Comparison of ENCODE assay signal across 21 cellular contexts in the genomic region with DNA sequence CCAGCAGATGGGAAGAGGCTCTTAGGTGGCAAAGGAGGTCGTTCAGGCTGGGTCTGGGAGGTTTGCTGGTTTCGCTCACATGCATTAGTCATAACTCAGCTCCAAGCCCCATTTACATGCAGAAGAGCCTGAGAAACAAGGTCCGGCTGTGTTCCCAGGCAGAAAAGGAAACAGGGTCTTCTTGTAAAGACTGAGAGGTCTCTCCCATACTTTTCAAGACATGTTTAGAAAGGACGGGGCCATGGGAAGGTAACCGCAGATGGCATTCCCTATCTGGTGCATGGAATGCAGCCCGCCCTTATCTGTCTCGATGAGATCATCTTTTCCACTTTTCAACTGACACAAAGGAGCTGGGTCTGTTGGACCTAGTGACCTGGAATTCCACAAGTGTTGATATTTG.
DNase-seq lines count a peak whose midpoint lies in the region; ATAC-seq, FAIRE-seq and TF ChIP-seq lines count a peak whose summit lies in the region.
"Had no signal": no experiment of that assay in that cellular context is flagged by ENCODE, and none has a peak within 500 bp of the region (broad histone marks: within the 10 kb centered on the region; RNA-seq: fewer than 3 reads in every experiment).

No MANE protein-coding gene starts in this region.

- DNase-seq in SK-N-SH: no peak
- peak; percentile 43 for DNase-seq in brain pericyte (ENCODE audit: low read depth, low spot score)
- DNase-seq in kidney glomerular epithelial cell (lab: John Stamatoyannopoulos, UW): peak; percentile 50
- peak; percentile 76 for DNase-seq in urothelium cell line (ENCODE audit: low spot score)
- no peak for DNase-seq in type B pancreatic cell (ENCODE audit: extremely low spot score, unreplicated experiment)
- no peak for DNase-seq in stimulated activated naive CD4-positive, alpha-beta T cell treated with Interleukin-2 at 50 U/mL for 16 hours (lab: John Stamatoyannopoulos, UW)
- no peak for DNase-seq in activated T-cell treated with anti-CD3 and anti-CD28 coated beads, Interleukin-2, amount 50 U/mL, for 72 hours
- DNase-seq: activated CD4-positive, alpha-beta T cell treated with anti-CD3 and anti-CD28 coated beads, Interleukin-2, amount 10 ng/mL, durations not matched to agents 24 days and 14 days; activated CD8-positive, alpha-beta memory T cell treated with anti-CD3 and anti-CD28 coated beads, Interleukin-2, amount 50 U/mL, for 4 hours; activated gamma-delta T cell; adrenal gland; C1 segment of cervical spinal cord; hippocampal formation; NCI-H446; NK-92 treated with Interleukin-12 subunit alpha and Interleukin-12 subunit beta, amount 100 ng/mL, for 24 hours; occipital lobe; stimulated activated CD4-positive, alpha-beta T cell treated with anti-CD3 and anti-CD28 coated beads, Interleukin-4, amount 100 ng/mL, for 1 hour; substantia nigra; SW 1271 had no signal

- peaks cover 10% of the 10 kb centered on the region for H3K27me3 Mint-ChIP-seq in type B pancreatic cell
- H3K27me3 Mint-ChIP-seq in activated T-cell treated with anti-CD3 and anti-CD28 coated beads, Interleukin-2, amount 50 U/mL, for 72 hours (ENCODE audit: low read depth): no peaks in the 10 kb centered on the region
- H3K27me3 Mint-ChIP-seq: activated CD4-positive, alpha-beta T cell treated with anti-CD3 and anti-CD28 coated beads, Interleukin-2, amount 10 ng/mL, durations not matched to agents 24 days and 14 days had no signal

- H3F3A ChIP-seq in SK-N-SH (replicated peaks; ENCODE audit: insufficient read depth): no peaks in the 10 kb centered on the region

- H3K4me1 ChIP-seq in SK-N-SH (ENCODE audit: control insufficient read depth in 1 of 2, insufficient read depth in 2 of 2, low read depth in 1 of 2, low read length in 1 of 2): no peaks in the 10 kb centered on the region; a peak in 1 of 4 replicates
- H3K4me1 ChIP-seq: adrenal gland had no signal

- ATAC-seq in SK-N-SH treated with all-trans-retinoic acid at 6 μM for 48 hours: no peak
- no peak for ATAC-seq in activated T-cell treated with anti-CD3 and anti-CD28 coated beads, Interleukin-2, amount 50 U/mL, for 72 hours (replicated peaks in 1 of 2)

- H4K20me1 ChIP-seq in SK-N-SH (ENCODE audit: insufficient read depth): no peaks in the 10 kb centered on the region

- TF ChIP-seq EP300 in SK-N-SH (IDR thresholded peaks at IDR 0.05; ENCODE audit: borderline replicate concordance in 1 of 2, low read depth in 1 of 2, low read length in 1 of 2): no peak

- H3K27ac Mint-ChIP-seq in type B pancreatic cell: no peak overlapping the region
- no peak overlapping the region for H3K27ac Mint-ChIP-seq in activated T-cell treated with anti-CD3 and anti-CD28 coated beads, Interleukin-2, amount 50 U/mL, for 72 hours
- H3K27ac Mint-ChIP-seq: activated CD4-positive, alpha-beta T cell treated with anti-CD3 and anti-CD28 coated beads, Interleukin-2, amount 10 ng/mL, durations not matched to agents 24 days and 14 days had no signal

- H3K9ac ChIP-seq in SK-N-SH: no peak overlapping the region

- CTCF ChIA-PET in SK-N-SH (lab: Yijun Ruan, JAX): no interaction called here

- H3K9me2 ChIP-seq in SK-N-SH: no peaks in the 10 kb centered on the region

- TF ChIP-seq RAD21 in SK-N-SH (IDR thresholded peaks at IDR 0.05; ENCODE audit: low read length): no peak

- H3K36me3 Mint-ChIP-seq in type B pancreatic cell: no peaks in the 10 kb centered on the region
- peaks cover 0 to 1% of the 10 kb centered on the region in 2 donors for H3K36me3 Mint-ChIP-seq in activated T-cell treated with anti-CD3 and anti-CD28 coated beads, Interleukin-2, amount 50 U/mL, for 72 hours (ENCODE audit: insufficient read depth in 2 of 2)

- TF ChIP-seq CTCF in SK-N-SH (IDR thresholded peaks at IDR 0.05) (no peak), type B pancreatic cell (conservative IDR thresholded peaks at IDR 0.05) (no peak)

- H3K79me2 ChIP-seq in SK-N-SH (ENCODE audit: insufficient read depth): no peaks in the 10 kb centered on the region

- POLR2A ChIA-PET in SK-N-SH (lab: Yijun Ruan, JAX): no interaction called here

- 74% methylated on average over 7 of the region's 7 CpGs for WGBS in SK-N-SH (ENCODE audit: low lambda C conversion rate)

- peaks cover 7% of the 10 kb centered on the region for H3K4me1 Mint-ChIP-seq in type B pancreatic cell (ENCODE audit: unreplicated experiment)
- no peaks in the 10 kb centered on the region for H3K4me1 Mint-ChIP-seq in activated T-cell treated with anti-CD3 and anti-CD28 coated beads, Interleukin-2, amount 50 U/mL, for 72 hours (ENCODE audit: low read depth)
- H3K4me1 Mint-ChIP-seq: activated CD4-positive, alpha-beta T cell treated with anti-CD3 and anti-CD28 coated beads, Interleukin-2, amount 10 ng/mL, durations not matched to agents 24 days and 14 days had no signal

- H3K27me3 ChIP-seq in SK-N-SH (ENCODE audit: insufficient read depth): no peaks in the 10 kb centered on the region
- H3K27me3 ChIP-seq: adrenal gland had no signal

- FAIRE-seq in urothelium cell line (lab: Jason Lieb, UNC): no peak

- no peaks in the 10 kb centered on the region for H3K36me3 ChIP-seq in SK-N-SH (replicated peaks in 1 of 2; ENCODE audit: control insufficient read depth in 1 of 2, insufficient read depth in 2 of 2, low read length in 1 of 2)
- H3K36me3 ChIP-seq: adrenal gland had no signal

- H3K4me3 ChIP-seq in SK-N-SH (ENCODE audit: low read depth in 2 of 2, low read length in 1 of 2): no peak overlapping the region
- H3K4me3 ChIP-seq: adrenal gland had no signal

- H3K9me3 ChIP-seq in SK-N-SH: no peaks in the 10 kb centered on the region
- H3K9me3 ChIP-seq: adrenal gland had no signal

- no peak overlapping the region for H3K4me2 ChIP-seq in SK-N-SH

- no peak overlapping the region for H3K4me3 Mint-ChIP-seq in type B pancreatic cell
- H3K4me3 Mint-ChIP-seq in activated T-cell treated with anti-CD3 and anti-CD28 coated beads, Interleukin-2, amount 50 U/mL, for 72 hours: no peak overlapping the region
- H3K4me3 Mint-ChIP-seq: activated CD4-positive, alpha-beta T cell treated with anti-CD3 and anti-CD28 coated beads, Interleukin-2, amount 10 ng/mL, durations not matched to agents 24 days and 14 days had no signal

- peaks cover 4% of the 10 kb centered on the region for H3K9me3 Mint-ChIP-seq in type B pancreatic cell
- peaks cover 5 to 11% of the 10 kb centered on the region in 2 donors for H3K9me3 Mint-ChIP-seq in activated T-cell treated with anti-CD3 and anti-CD28 coated beads, Interleukin-2, amount 50 U/mL, for 72 hours
- H3K9me3 Mint-ChIP-seq: activated CD4-positive, alpha-beta T cell treated with anti-CD3 and anti-CD28 coated beads, Interleukin-2, amount 10 ng/mL, durations not matched to agents 24 days and 14 days had no signal

- no peak overlapping the region for H2AFZ ChIP-seq in SK-N-SH (ENCODE audit: low read depth)

- no peak overlapping the region for H3K27ac ChIP-seq in SK-N-SH (ENCODE audit: low read depth in 2 of 2, low read length in 1 of 2)
- H3K27ac ChIP-seq: 22Rv1, adrenal gland had no signal

TF ChIP-seq in SK-N-SH treated with all-trans-retinoic acid at 6 μM for 48 hours, 23 proteins besides CTCF, POLR2A, EP300 and RAD21 (continues in another document):
- TF ChIP-seq SNAI2 (CRISPR knock-in tag; IDR thresholded peaks at IDR 0.05) (no peak), ZC3H10 (CRISPR knock-in tag; IDR thresholded peaks at IDR 0.05) (no peak), ZNF70 (CRISPR knock-in tag; IDR thresholded peaks at IDR 0.05) (no peak), ISL1 (CRISPR knock-in tag; IDR thresholded peaks at IDR 0.05) (no peak), ZFP30 (CRISPR knock-in tag; IDR thresholded peaks at IDR 0.05) (no peak)
- TF ChIP-seq, protein P1, sequence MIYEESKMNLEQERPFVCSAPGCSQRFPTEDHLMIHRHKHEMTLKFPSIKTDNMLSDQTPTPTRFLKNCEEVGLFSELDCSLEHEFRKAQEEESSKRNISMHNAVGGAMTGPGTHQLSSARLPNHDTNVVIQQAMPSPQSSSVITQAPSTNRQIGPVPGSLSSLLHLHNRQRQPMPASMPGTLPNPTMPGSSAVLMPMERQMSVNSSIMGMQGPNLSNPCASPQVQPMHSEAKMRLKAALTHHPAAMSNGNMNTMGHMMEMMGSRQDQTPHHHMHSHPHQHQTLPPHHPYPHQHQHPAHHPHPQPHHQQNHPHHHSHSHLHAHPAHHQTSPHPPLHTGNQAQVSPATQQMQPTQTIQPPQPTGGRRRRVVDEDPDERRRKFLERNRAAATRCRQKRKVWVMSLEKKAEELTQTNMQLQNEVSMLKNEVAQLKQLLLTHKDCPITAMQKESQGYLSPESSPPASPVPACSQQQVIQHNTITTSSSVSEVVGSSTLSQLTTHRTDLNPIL (CRISPR knock-in tag; IDR thresholded peaks at IDR 0.05; ENCODE audit: low read depth): 0 out of 2 replicates have a peak, but pooled peaks have one; percentile 18

TF ChIP-seq in SK-N-SH, 30 proteins besides CTCF, POLR2A, EP300 and RAD21 (continues in another document):
- TF ChIP-seq, protein P2, sequence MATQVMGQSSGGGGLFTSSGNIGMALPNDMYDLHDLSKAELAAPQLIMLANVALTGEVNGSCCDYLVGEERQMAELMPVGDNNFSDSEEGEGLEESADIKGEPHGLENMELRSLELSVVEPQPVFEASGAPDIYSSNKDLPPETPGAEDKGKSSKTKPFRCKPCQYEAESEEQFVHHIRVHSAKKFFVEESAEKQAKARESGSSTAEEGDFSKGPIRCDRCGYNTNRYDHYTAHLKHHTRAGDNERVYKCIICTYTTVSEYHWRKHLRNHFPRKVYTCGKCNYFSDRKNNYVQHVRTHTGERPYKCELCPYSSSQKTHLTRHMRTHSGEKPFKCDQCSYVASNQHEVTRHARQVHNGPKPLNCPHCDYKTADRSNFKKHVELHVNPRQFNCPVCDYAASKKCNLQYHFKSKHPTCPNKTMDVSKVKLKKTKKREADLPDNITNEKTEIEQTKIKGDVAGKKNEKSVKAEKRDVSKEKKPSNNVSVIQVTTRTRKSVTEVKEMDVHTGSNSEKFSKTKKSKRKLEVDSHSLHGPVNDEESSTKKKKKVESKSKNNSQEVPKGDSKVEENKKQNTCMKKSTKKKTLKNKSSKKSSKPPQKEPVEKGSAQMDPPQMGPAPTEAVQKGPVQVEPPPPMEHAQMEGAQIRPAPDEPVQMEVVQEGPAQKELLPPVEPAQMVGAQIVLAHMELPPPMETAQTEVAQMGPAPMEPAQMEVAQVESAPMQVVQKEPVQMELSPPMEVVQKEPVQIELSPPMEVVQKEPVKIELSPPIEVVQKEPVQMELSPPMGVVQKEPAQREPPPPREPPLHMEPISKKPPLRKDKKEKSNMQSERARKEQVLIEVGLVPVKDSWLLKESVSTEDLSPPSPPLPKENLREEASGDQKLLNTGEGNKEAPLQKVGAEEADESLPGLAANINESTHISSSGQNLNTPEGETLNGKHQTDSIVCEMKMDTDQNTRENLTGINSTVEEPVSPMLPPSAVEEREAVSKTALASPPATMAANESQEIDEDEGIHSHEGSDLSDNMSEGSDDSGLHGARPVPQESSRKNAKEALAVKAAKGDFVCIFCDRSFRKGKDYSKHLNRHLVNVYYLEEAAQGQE (IDR thresholded peaks at IDR 0.05; ENCODE audit: low read depth, low read length): no peak
- no peak for TF ChIP-seq TEAD4 (IDR thresholded peaks at IDR 0.05; ENCODE audit: borderline replicate concordance, insufficient read depth)

Comparison
In these comparisons a context has a peak if more than half of its experiments do, and no peak if none do; other contexts are left out.
1. DNase-seq: peak in brain pericyte (single experiment), kidney glomerular epithelial cell (single experiment) and urothelium cell line (single experiment); none in SK-N-SH (single experiment), type B pancreatic cell (single experiment), stimulated activated naive CD4-positive, alpha-beta T cell treated with Interleukin-2 at 50 U/mL for 16 hours (single experiment) and activated T-cell treated with anti-CD3 and anti-CD28 coated beads, Interleukin-2, amount 50 U/mL, for 72 hours (0 of 2).